Comparison of ENCODE assay signal across 1 cellular context in the genomic region with DNA sequence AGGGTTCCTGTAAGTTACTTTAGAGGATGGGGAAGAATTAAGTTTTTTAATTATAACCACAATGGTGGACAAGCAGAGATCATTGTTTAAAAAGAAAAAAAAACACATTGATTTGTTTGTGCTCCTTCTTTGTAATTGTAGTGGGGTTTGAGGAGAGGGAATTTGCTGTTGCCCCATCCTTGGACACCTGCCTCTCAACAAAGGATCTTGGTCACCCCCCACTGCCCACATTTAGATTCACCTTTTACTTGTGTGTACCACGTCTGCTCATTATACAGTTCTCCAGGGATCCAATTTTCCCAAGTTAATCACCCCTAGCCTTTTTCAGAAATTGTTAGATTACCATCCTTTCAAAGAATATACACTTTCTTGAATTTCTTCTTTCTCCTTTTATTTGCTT.
TF ChIP-seq lines count a peak whose summit lies in the region.

No MANE protein-coding gene starts in this region.

TF ChIP-seq in H1, 55 proteins besides CTCF, POLR2A, EP300 and RAD21:
- TF ChIP-seq SAP30 (IDR thresholded peaks at IDR 0.05; ENCODE audit: insufficient read depth, insufficient replicate concordance, low read length) (no peak), SP4 (IDR thresholded peaks at IDR 0.05; ENCODE audit: low read length) (no peak), ASH2L (IDR thresholded peaks at IDR 0.05; ENCODE audit: low read length) (no peak)
